9 cellular contexts compared by ENCODE assay signal in genomic region chr5:112957970-112958773, GRCh38. TPM values are rescaled to one million over a fixed set of nuclear protein-coding genes. Genes with fewer than 3 reads are reported as not detected.
A peak's percentile ranks its signal among the peaks of the same experiment; 100 is the strongest.
DNase-seq lines count a peak whose midpoint lies in the region; ATAC-seq and TF ChIP-seq lines count a peak whose summit lies in the region.
"Had no signal": no experiment of that assay in that cellular context is flagged by ENCODE, and none has a peak within 500 bp of the region (broad histone marks: within the 10 kb centered on the region; RNA-seq: fewer than 3 reads in every experiment).

No MANE protein-coding gene starts in this region.

- no peaks in the 10 kb centered on the region for H3F3A ChIP-seq in neural progenitor cell (ENCODE audit: low read depth)

- H3K36me3 Mint-ChIP-seq in neural progenitor cell (no peaks in the 10 kb centered on the region), type B pancreatic cell (no peaks in the 10 kb centered on the region)

- no peak overlapping the region for H3K27ac Mint-ChIP-seq in neural progenitor cell
- no peak overlapping the region for H3K27ac Mint-ChIP-seq in type B pancreatic cell

- H3K4me1 ChIP-seq in ACC112 (ENCODE audit: control insufficient read depth, insufficient read depth, low read length, unreplicated experiment), result peaks cover 44% of the 10 kb centered on the region
- peaks cover 6% of the 10 kb centered on the region for H3K4me1 ChIP-seq in neural progenitor cell

- peak; percentile 95 for ATAC-seq in GM18511 (IDR thresholded peaks at IDR 0.05; ENCODE audit: unreplicated experiment)
- peak; percentile 68 for ATAC-seq in HG02840 (IDR thresholded peaks at IDR 0.05; ENCODE audit: low FRiP score, unreplicated experiment)

- DNase-seq in NCI-H460 (ENCODE audit: extremely low read depth, low read depth) (peak; percentile 61), choroid plexus epithelial cell (ENCODE audit: low read depth) (peak; percentile 96), neural progenitor cell (ENCODE audit: low spot score) (no peak), type B pancreatic cell (ENCODE audit: extremely low spot score, unreplicated experiment) (no peak), KG1 (lab: John Stamatoyannopoulos, UW) (no peak)

- H4K20me1 ChIP-seq in neural progenitor cell (ENCODE audit: low read depth), result no peaks in the 10 kb centered on the region

- no peak overlapping the region for H3K9ac ChIP-seq in neural progenitor cell

- no peak overlapping the region for H2AFZ ChIP-seq in ACC112 (ENCODE audit: low read length, unreplicated experiment)
- peak overlapping the region; percentile 1 for H2AFZ ChIP-seq in neural progenitor cell (replicated peaks)

- peaks cover 2% of the 10 kb centered on the region for H3K27me3 Mint-ChIP-seq in neural progenitor cell (ENCODE audit: insufficient read depth, low read depth)
- H3K27me3 Mint-ChIP-seq in type B pancreatic cell, result no peaks in the 10 kb centered on the region

- TF ChIP-seq CTCF in choroid plexus epithelial cell (conservative IDR thresholded peaks at IDR 0.05; ENCODE audit: low read depth, low read length), result no peak
- no peak for TF ChIP-seq CTCF in neural progenitor cell (IDR thresholded peaks at IDR 0.05)
- no peak for TF ChIP-seq CTCF in type B pancreatic cell (conservative IDR thresholded peaks at IDR 0.05)

- H3K4me1 Mint-ChIP-seq in neural progenitor cell (peaks cover 25% of the 10 kb centered on the region), type B pancreatic cell (ENCODE audit: unreplicated experiment) (peaks cover 21% of the 10 kb centered on the region)

- no peak overlapping the region for H3K4me3 Mint-ChIP-seq in neural progenitor cell
- H3K4me3 Mint-ChIP-seq in type B pancreatic cell, result no peak overlapping the region

- H3K79me2 ChIP-seq in ACC112 (ENCODE audit: control insufficient read depth, insufficient read depth, low read length, unreplicated experiment), result no peaks in the 10 kb centered on the region
- H3K79me2 ChIP-seq in neural progenitor cell (ENCODE audit: low read depth), result no peaks in the 10 kb centered on the region

- H3K27ac ChIP-seq in ACC112 (ENCODE audit: low read depth, low read length), result peak overlapping the region; percentile 85
- no peak overlapping the region for H3K27ac ChIP-seq in neural progenitor cell

- H3K4me3 ChIP-seq in ACC112 (ENCODE audit: low read depth, low read length) (peak overlapping the region; percentile 53; the same call in 1 of the 2 replicates), choroid plexus epithelial cell (ENCODE audit: low read depth, low read length) (no peak overlapping the region), neural progenitor cell (no peak overlapping the region)
- H3K4me3 ChIP-seq: suprapubic skin had no signal

- H3K27me3 ChIP-seq in ACC112 (ENCODE audit: insufficient read depth, low read length) (no peaks in the 10 kb centered on the region), neural progenitor cell (no peaks in the 10 kb centered on the region)
- H3K27me3 ChIP-seq: suprapubic skin had no signal

- H3K4me2 ChIP-seq in neural progenitor cell, result no peak overlapping the region

- H3K36me3 ChIP-seq in ACC112 (ENCODE audit: insufficient read depth, low read length) (no peaks in the 10 kb centered on the region), neural progenitor cell (peaks cover under 1% of the 10 kb centered on the region)
- H3K36me3 ChIP-seq: suprapubic skin had no signal

- H3K9me3 ChIP-seq in neural progenitor cell (ENCODE audit: low read depth), result no peaks in the 10 kb centered on the region
- H3K9me3 ChIP-seq: suprapubic skin had no signal

- peaks cover 10% of the 10 kb centered on the region for H3K9me3 Mint-ChIP-seq in neural progenitor cell
- H3K9me3 Mint-ChIP-seq in type B pancreatic cell, result no peaks in the 10 kb centered on the region

RNA-seq across cellular contexts. Expression of gene DCP2, which starts 18.4 kb away (rescaled TPM):
- 36.6 and 45.1 TPM in 2 replicates for total RNA-seq in NCI-H460 (2014; rRNA removed; shearing (Covaris generic))
- 22.0 and 32.9 TPM in 2 replicates for polyA plus RNA-seq in NCI-H460 (2014; cell fraction: nucleus; rRNA removed)
- total RNA-seq in neural progenitor cell (ENCODE audit: low replicate concordance), result 123 and 174 TPM in 2 replicates
- total RNA-seq in type B pancreatic cell (ENCODE audit: low replicate concordance), result 65.5 and 90.3 TPM in 2 replicates

RNA-seq across cellular contexts. Expression of gene REEP5, which starts 36.1 kb away (rescaled TPM):
- 58.2 and 61.3 TPM in 2 replicates for total RNA-seq in NCI-H460 (2014; rRNA removed; shearing (Covaris generic))
- 24.4 and 30.2 TPM in 2 replicates for polyA plus RNA-seq in NCI-H460 (2014; cell fraction: nucleus; rRNA removed)
- total RNA-seq in neural progenitor cell (ENCODE audit: low replicate concordance) (14.3 and 17.1 TPM in 2 replicates), type B pancreatic cell (ENCODE audit: low replicate concordance) (61.0 and 98.4 TPM in 2 replicates)

Comparison
In these comparisons a context has a peak if more than half of its experiments do, and no peak if none do; other contexts are left out.
1. DNase-seq: peak in NCI-H460 (single experiment) and choroid plexus epithelial cell (single experiment); none in neural progenitor cell (single experiment), type B pancreatic cell (single experiment) and KG1 (single experiment).